Comparison of ENCODE assay signal across 1 cellular context in the genomic region with DNA sequence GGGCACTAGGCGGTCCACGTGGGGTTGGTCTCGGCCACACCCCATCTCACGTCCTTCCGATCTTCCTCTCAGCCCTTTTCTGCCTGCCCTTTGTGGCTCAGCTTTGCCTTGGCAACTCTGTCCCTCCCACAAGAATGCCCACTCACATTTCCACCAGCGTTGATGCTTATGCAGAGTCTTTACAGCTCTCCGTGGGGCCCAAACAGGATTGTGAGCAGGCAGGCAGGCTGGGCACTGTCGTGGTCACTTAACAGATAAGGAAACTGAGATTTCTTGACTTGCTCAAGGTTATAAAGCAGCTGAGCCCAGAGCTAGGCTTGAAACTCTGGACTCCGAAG.
TF ChIP-seq lines count a peak whose summit lies in the region.

No MANE protein-coding gene starts in this region.

TF ChIP-seq in K562, 482 proteins besides CTCF, POLR2A, EP300 and RAD21 (continued from another document):
- TF ChIP-seq ETV6 (IDR thresholded peaks at IDR 0.05; ENCODE audit: borderline replicate concordance in 1 of 2, low read depth in 2 of 2, low read length in 1 of 2) (no peak), ETV6 (CRISPR knock-in tag; IDR thresholded peaks at IDR 0.05; ENCODE audit: borderline replicate concordance) (no peak), TCFL5 (CRISPR knock-in tag; conservative IDR thresholded peaks at IDR 0.05) (no peak), YY1 (IDR thresholded peaks at IDR 0.05; ENCODE audit: borderline replicate concordance in 1 of 3, control insufficient read depth in 1 of 3, extremely low read depth in 1 of 3, insufficient read depth in 3 of 3, insufficient read length in 1 of 3, insufficient replicate concordance in 2 of 3, low read depth in 1 of 3, low read length in 2 of 3) (no peak), TARDBP (IDR thresholded peaks at IDR 0.05) (no peak), HEY1 (CRISPR knock-in tag; IDR thresholded peaks at IDR 0.05; ENCODE audit: borderline replicate concordance) (no peak), HMG20B (CRISPR knock-in tag; IDR thresholded peaks at IDR 0.05) (no peak)
- TF ChIP-seq, protein P1, sequence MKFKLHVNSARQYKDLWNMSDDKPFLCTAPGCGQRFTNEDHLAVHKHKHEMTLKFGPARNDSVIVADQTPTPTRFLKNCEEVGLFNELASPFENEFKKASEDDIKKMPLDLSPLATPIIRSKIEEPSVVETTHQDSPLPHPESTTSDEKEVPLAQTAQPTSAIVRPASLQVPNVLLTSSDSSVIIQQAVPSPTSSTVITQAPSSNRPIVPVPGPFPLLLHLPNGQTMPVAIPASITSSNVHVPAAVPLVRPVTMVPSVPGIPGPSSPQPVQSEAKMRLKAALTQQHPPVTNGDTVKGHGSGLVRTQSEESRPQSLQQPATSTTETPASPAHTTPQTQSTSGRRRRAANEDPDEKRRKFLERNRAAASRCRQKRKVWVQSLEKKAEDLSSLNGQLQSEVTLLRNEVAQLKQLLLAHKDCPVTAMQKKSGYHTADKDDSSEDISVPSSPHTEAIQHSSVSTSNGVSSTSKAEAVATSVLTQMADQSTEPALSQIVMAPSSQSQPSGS (CRISPR knock-in tag; IDR thresholded peaks at IDR 0.05), result no peak
- TF ChIP-seq, protein P2, sequence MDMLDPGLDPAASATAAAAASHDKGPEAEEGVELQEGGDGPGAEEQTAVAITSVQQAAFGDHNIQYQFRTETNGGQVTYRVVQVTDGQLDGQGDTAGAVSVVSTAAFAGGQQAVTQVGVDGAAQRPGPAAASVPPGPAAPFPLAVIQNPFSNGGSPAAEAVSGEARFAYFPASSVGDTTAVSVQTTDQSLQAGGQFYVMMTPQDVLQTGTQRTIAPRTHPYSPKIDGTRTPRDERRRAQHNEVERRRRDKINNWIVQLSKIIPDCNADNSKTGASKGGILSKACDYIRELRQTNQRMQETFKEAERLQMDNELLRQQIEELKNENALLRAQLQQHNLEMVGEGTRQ (CRISPR knock-in tag; IDR thresholded peaks at IDR 0.05), result no peak
- TF ChIP-seq, protein P3, sequence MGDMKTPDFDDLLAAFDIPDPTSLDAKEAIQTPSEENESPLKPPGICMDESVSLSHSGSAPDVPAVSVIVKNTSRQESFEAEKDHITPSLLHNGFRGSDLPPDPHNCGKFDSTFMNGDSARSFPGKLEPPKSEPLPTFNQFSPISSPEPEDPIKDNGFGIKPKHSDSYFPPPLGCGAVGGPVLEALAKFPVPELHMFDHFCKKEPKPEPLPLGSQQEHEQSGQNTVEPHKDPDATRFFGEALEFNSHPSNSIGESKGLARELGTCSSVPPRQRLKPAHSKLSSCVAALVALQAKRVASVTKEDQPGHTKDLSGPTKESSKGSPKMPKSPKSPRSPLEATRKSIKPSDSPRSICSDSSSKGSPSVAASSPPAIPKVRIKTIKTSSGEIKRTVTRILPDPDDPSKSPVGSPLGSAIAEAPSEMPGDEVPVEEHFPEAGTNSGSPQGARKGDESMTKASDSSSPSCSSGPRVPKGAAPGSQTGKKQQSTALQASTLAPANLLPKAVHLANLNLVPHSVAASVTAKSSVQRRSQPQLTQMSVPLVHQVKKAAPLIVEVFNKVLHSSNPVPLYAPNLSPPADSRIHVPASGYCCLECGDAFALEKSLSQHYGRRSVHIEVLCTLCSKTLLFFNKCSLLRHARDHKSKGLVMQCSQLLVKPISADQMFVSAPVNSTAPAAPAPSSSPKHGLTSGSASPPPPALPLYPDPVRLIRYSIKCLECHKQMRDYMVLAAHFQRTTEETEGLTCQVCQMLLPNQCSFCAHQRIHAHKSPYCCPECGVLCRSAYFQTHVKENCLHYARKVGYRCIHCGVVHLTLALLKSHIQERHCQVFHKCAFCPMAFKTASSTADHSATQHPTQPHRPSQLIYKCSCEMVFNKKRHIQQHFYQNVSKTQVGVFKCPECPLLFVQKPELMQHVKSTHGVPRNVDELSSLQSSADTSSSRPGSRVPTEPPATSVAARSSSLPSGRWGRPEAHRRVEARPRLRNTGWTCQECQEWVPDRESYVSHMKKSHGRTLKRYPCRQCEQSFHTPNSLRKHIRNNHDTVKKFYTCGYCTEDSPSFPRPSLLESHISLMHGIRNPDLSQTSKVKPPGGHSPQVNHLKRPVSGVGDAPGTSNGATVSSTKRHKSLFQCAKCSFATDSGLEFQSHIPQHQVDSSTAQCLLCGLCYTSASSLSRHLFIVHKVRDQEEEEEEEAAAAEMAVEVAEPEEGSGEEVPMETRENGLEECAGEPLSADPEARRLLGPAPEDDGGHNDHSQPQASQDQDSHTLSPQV (IDR thresholded peaks at IDR 0.05), result no peak
- TF ChIP-seq, protein P4, sequence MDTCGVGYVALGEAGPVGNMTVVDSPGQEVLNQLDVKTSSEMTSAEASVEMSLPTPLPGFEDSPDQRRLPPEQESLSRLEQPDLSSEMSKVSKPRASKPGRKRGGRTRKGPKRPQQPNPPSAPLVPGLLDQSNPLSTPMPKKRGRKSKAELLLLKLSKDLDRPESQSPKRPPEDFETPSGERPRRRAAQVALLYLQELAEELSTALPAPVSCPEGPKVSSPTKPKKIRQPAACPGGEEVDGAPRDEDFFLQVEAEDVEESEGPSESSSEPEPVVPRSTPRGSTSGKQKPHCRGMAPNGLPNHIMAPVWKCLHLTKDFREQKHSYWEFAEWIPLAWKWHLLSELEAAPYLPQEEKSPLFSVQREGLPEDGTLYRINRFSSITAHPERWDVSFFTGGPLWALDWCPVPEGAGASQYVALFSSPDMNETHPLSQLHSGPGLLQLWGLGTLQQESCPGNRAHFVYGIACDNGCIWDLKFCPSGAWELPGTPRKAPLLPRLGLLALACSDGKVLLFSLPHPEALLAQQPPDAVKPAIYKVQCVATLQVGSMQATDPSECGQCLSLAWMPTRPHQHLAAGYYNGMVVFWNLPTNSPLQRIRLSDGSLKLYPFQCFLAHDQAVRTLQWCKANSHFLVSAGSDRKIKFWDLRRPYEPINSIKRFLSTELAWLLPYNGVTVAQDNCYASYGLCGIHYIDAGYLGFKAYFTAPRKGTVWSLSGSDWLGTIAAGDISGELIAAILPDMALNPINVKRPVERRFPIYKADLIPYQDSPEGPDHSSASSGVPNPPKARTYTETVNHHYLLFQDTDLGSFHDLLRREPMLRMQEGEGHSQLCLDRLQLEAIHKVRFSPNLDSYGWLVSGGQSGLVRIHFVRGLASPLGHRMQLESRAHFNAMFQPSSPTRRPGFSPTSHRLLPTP (IDR thresholded peaks at IDR 0.05; ENCODE audit: borderline replicate concordance, extremely low read depth, insufficient read length), result no peak
